ENCODE assay signal across 8 cellular contexts in genomic region chr12:46368138-46368537, GRCh38. TPM values are rescaled to one million over a fixed set of nuclear protein-coding genes. Genes with fewer than 3 reads are reported as not detected.
DNase-seq lines count a peak whose midpoint lies in the region; ATAC-seq and TF ChIP-seq lines count a peak whose summit lies in the region.

No MANE protein-coding gene starts in this region.

- ATAC-seq in psoas muscle (no peak), HG03432 (IDR thresholded peaks at IDR 0.05; ENCODE audit: unreplicated experiment) (no peak), GM21619 (IDR thresholded peaks at IDR 0.05; ENCODE audit: unreplicated experiment) (no peak)

- no peaks in the 10 kb centered on the region for H3K27me3 ChIP-seq in Caco-2 (replicated peaks; ENCODE audit: control insufficient read depth, insufficient read depth, low read length)
- H3K27me3 ChIP-seq in psoas muscle (ENCODE audit: insufficient read depth in 3 of 3, low read length in 2 of 3) = no peaks in the 10 kb centered on the region

- no peaks in the 10 kb centered on the region for H3K27me3 Mint-ChIP-seq in Caco-2 (ENCODE audit: insufficient read depth, unreplicated experiment)

- peak overlapping the region; percentile 47 for H3K4me3 Mint-ChIP-seq in Caco-2 (ENCODE audit: unreplicated experiment)

- H3K27ac ChIP-seq in VCaP (peak overlapping the region; percentile 10; the same call in 1 of the 2 replicates), psoas muscle (peak overlapping the region; percentile 99)

- CTCF ChIA-PET in Caco-2 (lab: Charles Lee) = no interaction called here

- H3K9me3 ChIP-seq in Caco-2 (no peaks in the 10 kb centered on the region), psoas muscle (no peaks in the 10 kb centered on the region)

- H3K9me3 Mint-ChIP-seq in Caco-2 (ENCODE audit: unreplicated experiment) = no peaks in the 10 kb centered on the region

- intact Hi-C loops in Caco-2 (cut with micrococcal nuclease; ENCODE audit: unreplicated experiment) (no loop called here), psoas muscle (cut with DNase I) (no loop called here)

- H3K27ac Mint-ChIP-seq in Caco-2 (ENCODE audit: unreplicated experiment) = peak overlapping the region; percentile 36

- POLR2A ChIA-PET in Caco-2 (lab: Charles Lee) = no interaction called here

- H3K36me3 ChIP-seq in Caco-2 (ENCODE audit: control insufficient read depth, insufficient read depth, low read length) = peaks cover 14% of the 10 kb centered on the region
- H3K36me3 ChIP-seq in psoas muscle (ENCODE audit: insufficient read depth in 1 of 2, low read depth in 1 of 2) = peaks cover 22 to 81% of the 10 kb centered on the region in 2 donors

- peaks cover 100% of the 10 kb centered on the region for H3K36me3 Mint-ChIP-seq in Caco-2 (ENCODE audit: insufficient read depth, unreplicated experiment)

- no peak overlapping the region for H3K4me3 ChIP-seq in Caco-2 (ENCODE audit: low read depth, low read length)
- peak overlapping the region; percentile 98 for H3K4me3 ChIP-seq in fibroblast of mammary gland (ENCODE audit: control insufficient read depth, low read depth, low read length)
- peak overlapping the region; percentile 94 for H3K4me3 ChIP-seq in psoas muscle

- H3K4me1 Mint-ChIP-seq in Caco-2 (ENCODE audit: low read depth, unreplicated experiment) = peaks cover 15% of the 10 kb centered on the region

- no peak for DNase-seq in Caco-2
- no peak for DNase-seq in fibroblast of mammary gland (ENCODE audit: low read depth)
- no peak for DNase-seq in psoas muscle
- DNase-seq in hepatic stellate cell (ENCODE audit: low spot score) = no peak
- no peak for DNase-seq in NCI-H1417 (lab: John Stamatoyannopoulos, UW)

- TF ChIP-seq CTCF in Caco-2 (IDR thresholded peaks at IDR 0.05; ENCODE audit: insufficient read depth in 1 of 2, low read depth in 1 of 2, low read length in 1 of 2, severe bottlenecking in 1 of 2, unreplicated experiment in 1 of 2) = no peak
- no peak for TF ChIP-seq CTCF in VCaP (conservative IDR thresholded peaks at IDR 0.05)
- TF ChIP-seq CTCF in fibroblast of mammary gland (conservative IDR thresholded peaks at IDR 0.05; ENCODE audit: control insufficient read depth, insufficient read depth, low read depth, low read length) = no peak
- no peak for TF ChIP-seq CTCF in psoas muscle (IDR thresholded peaks at IDR 0.05)

- peaks cover 42% of the 10 kb centered on the region for H3K4me1 ChIP-seq in Caco-2
- H3K4me1 ChIP-seq in psoas muscle = peaks cover 74% of the 10 kb centered on the region

- BruUV-seq in Caco-2 (replicated peaks; lab: Mats Ljungman, UMichigan) = no TSS peak

RNA-seq across cellular contexts. Expression of gene SLC38A2, which starts 4.4 kb away (rescaled TPM):
- 317 and 331 TPM in 2 replicates for total RNA-seq in Caco-2 (2022)
- 100 to 1,000 TPM; 287 to 428 (median 331) TPM for total RNA-seq in psoas muscle
- polyA plus RNA-seq in psoas muscle = 100 to 1,000 TPM in 2 of 3 donors, 10 to 100 TPM in 1; 35.8 to 317 (median 180) TPM
